In genomic region chr2:37790462-37790861, GRCh38 we compare ENCODE assay signal across 22 cellular contexts.
A peak's percentile ranks its signal among the peaks of the same experiment; 100 is the strongest.
DNase-seq lines count a peak whose midpoint lies in the region; ATAC-seq, FAIRE-seq and TF ChIP-seq lines count a peak whose summit lies in the region.
"Had no signal": no experiment of that assay in that cellular context is flagged by ENCODE, and none has a peak within 500 bp of the region (broad histone marks: within the 10 kb centered on the region; RNA-seq: fewer than 3 reads in every experiment).

No MANE protein-coding gene starts in this region.

- H3K9me3 ChIP-seq in mammary epithelial cell (replicated peaks; ENCODE audit: insufficient read depth, low read length) (peaks cover 19% of the 10 kb centered on the region), mucosa of descending colon (peaks cover 4% of the 10 kb centered on the region)

- H3K36me3 ChIP-seq in mammary epithelial cell (ENCODE audit: insufficient read depth, low read length) (no peaks in the 10 kb centered on the region), mucosa of descending colon (ENCODE audit: low read depth) (no peaks in the 10 kb centered on the region)
- H3K36me3 ChIP-seq: BLaER1, Peyer's patch, SJCRH30 had no signal

- WGBS in mammary epithelial cell (ENCODE audit: low coverage, missing lambda C conversion rate) = 70% methylated on average over 3 of the region's 3 CpGs

- peak; percentile 52 for FAIRE-seq in HTR-8/SVneo (lab: Jason Lieb, UNC)
- FAIRE-seq: GM18507 had no signal

- no peak overlapping the region for H3K27ac Mint-ChIP-seq in progenitor cell of endocrine pancreas
- H3K27ac Mint-ChIP-seq: CD4-positive, alpha-beta T cell had no signal

- H3K79me2 ChIP-seq in mammary epithelial cell (ENCODE audit: insufficient read depth, low read length) = no peaks in the 10 kb centered on the region

- H3K4me3 ChIP-seq in mammary epithelial cell (replicated peaks in 1 of 3; ENCODE audit: insufficient read depth in 1 of 3, low read depth in 2 of 3, low read length in 3 of 3) (no peak overlapping the region), mucosa of descending colon (no peak overlapping the region)
- H3K4me3 ChIP-seq: BLaER1, Peyer's patch, SJCRH30 had no signal

- no peak overlapping the region for H3K4me3 Mint-ChIP-seq in progenitor cell of endocrine pancreas (ENCODE audit: low read depth)
- H3K4me3 Mint-ChIP-seq: CD4-positive, alpha-beta T cell had no signal

- no peaks in the 10 kb centered on the region for H3K27me3 Mint-ChIP-seq in progenitor cell of endocrine pancreas
- H3K27me3 Mint-ChIP-seq: CD4-positive, alpha-beta T cell had no signal

- H3K4me1 ChIP-seq in mammary epithelial cell (ENCODE audit: insufficient read depth, low read length) (peaks cover 28% of the 10 kb centered on the region), mucosa of descending colon (ENCODE audit: low read depth) (peaks cover 9% of the 10 kb centered on the region)
- H3K4me1 ChIP-seq: Peyer's patch had no signal

- peak overlapping the region; percentile 28 for H3K4me2 ChIP-seq in mammary epithelial cell (ENCODE audit: insufficient read depth, low read depth, low read length)
- H3K4me2 ChIP-seq: BLaER1 had no signal

- no TSS peak for BruUV-seq in mammary epithelial cell (replicated peaks; lab: Mats Ljungman, UMichigan)

- DNase-seq in HTR-8/SVneo (ENCODE audit: insufficient read length, low spot score) = no peak
- no peak for DNase-seq in mammary epithelial cell
- no peak for DNase-seq in mucosa of descending colon
- no peak for DNase-seq in glomerular visceral epithelial cell (ENCODE audit: extremely low spot score)
- DNase-seq in NCI-H1417 (lab: John Stamatoyannopoulos, UW) = no peak
- no peak for DNase-seq in progenitor cell of endocrine pancreas (ENCODE audit: low spot score, unreplicated experiment)
- DNase-seq: CD4-positive, alpha-beta T cell; COR-L47; GDM1; GOT3; Karpas-422; NCI-H1694 treated with DMSO at 0.1 percent for 48 hours; NCI-H2081 treated with DMSO at 0.1 percent for 48 hours; NCI-H2171 treated with DMSO at 0.1 percent for 48 hours; NCI-H524 treated with DMSO at 0.1 percent for 48 hours; NCI-H82; Peyer's patch; SJCRH30 had no signal

- peaks cover 16% of the 10 kb centered on the region for H3K4me1 Mint-ChIP-seq in progenitor cell of endocrine pancreas (ENCODE audit: low read depth)

- no peaks in the 10 kb centered on the region for H4K20me1 ChIP-seq in mammary epithelial cell (ENCODE audit: insufficient read depth, low read length)
- H4K20me1 ChIP-seq: BLaER1 had no signal

- in situ Hi-C loops in mammary epithelial cell (cut with MboI; ENCODE audit: low sequenced_read_pairs in 2 of 2) = no loop called here

- H3K27me3 ChIP-seq in mammary epithelial cell (ENCODE audit: insufficient read depth, low read length) = no peaks in the 10 kb centered on the region
- H3K27me3 ChIP-seq: BLaER1, Peyer's patch, SJCRH30 had no signal

- no peak overlapping the region for H3K9ac ChIP-seq in mammary epithelial cell (ENCODE audit: insufficient read depth, low read length)
- H3K9ac ChIP-seq: BLaER1 had no signal

- CTCF ChIA-PET in mammary epithelial cell (lab: Charles Lee; ENCODE audit: low non-redundant PET) = interaction anchor here (0.5 kb wide), 1 partner anchor 377 kb away, joined by 17 read pairs; no protein-coding TSS in a partner anchor

- H3K27ac ChIP-seq in mammary epithelial cell (ENCODE audit: insufficient read depth, low read depth, low read length) = peak overlapping the region; percentile 43
- H3K27ac ChIP-seq: BLaER1, Peyer's patch, SJCRH30 had no signal

- intact Hi-C loops in mammary epithelial cell (cut with micrococcal nuclease) = no loop called here
- intact Hi-C loops in mucosa of descending colon (cut with DNase I, micrococcal nuclease) = no loop called here

- H3K9me3 Mint-ChIP-seq in progenitor cell of endocrine pancreas (ENCODE audit: low read depth) = peaks cover 21% of the 10 kb centered on the region

- no peak overlapping the region for H2AFZ ChIP-seq in mammary epithelial cell (ENCODE audit: low read depth, low read length)

- dilution Hi-C loops in mammary epithelial cell (cut with HindIII; ENCODE audit: low sequenced_read_pairs) = no loop called here

- TF ChIP-seq CTCF in mammary epithelial cell (conservative IDR thresholded peaks at IDR 0.05 in 1 of 2, IDR thresholded peaks at IDR 0.05 in 1 of 2; ENCODE audit: extremely low read depth in 1 of 2, insufficient read depth in 1 of 2, low read depth in 1 of 2, low read length in 2 of 2) = no peak
- no peak for TF ChIP-seq CTCF in mucosa of descending colon (IDR thresholded peaks at IDR 0.05)
- no peak for TF ChIP-seq CTCF in progenitor cell of endocrine pancreas (IDR thresholded peaks at IDR 0.05; ENCODE audit: unreplicated experiment)

- ATAC-seq in mucosa of descending colon (peak; percentile 28), GM18517 (IDR thresholded peaks at IDR 0.05; ENCODE audit: unreplicated experiment) (no peak)
- ATAC-seq: HCT116 had no signal

- H3K36me3 Mint-ChIP-seq in progenitor cell of endocrine pancreas (ENCODE audit: insufficient read depth) = peaks cover 6% of the 10 kb centered on the region
